1 cellular context compared by ENCODE assay signal in the genomic region with DNA sequence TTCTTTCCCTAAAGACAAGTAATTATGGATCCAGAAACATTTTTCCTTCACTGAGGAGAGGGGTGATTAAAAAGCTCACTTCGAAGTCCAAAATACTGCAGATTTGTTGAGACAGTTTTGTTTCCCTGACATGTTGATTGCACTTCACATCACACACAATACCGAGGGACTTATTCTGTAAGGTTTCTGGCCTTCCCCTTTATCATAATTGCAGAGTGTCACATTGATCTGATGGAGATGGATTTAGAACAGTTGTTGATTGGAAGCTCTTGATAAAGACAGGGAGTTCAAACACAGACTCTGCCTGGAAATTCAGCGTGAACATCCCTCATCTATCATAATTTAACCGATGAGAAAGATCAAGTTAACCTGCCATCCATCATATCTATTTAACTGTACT.
TF ChIP-seq lines count a peak whose summit lies in the region.

No MANE protein-coding gene starts in this region.

TF ChIP-seq in WTC11, 78 proteins besides CTCF, POLR2A, EP300 and RAD21 (continued from another document):
- TF ChIP-seq, protein P1, sequence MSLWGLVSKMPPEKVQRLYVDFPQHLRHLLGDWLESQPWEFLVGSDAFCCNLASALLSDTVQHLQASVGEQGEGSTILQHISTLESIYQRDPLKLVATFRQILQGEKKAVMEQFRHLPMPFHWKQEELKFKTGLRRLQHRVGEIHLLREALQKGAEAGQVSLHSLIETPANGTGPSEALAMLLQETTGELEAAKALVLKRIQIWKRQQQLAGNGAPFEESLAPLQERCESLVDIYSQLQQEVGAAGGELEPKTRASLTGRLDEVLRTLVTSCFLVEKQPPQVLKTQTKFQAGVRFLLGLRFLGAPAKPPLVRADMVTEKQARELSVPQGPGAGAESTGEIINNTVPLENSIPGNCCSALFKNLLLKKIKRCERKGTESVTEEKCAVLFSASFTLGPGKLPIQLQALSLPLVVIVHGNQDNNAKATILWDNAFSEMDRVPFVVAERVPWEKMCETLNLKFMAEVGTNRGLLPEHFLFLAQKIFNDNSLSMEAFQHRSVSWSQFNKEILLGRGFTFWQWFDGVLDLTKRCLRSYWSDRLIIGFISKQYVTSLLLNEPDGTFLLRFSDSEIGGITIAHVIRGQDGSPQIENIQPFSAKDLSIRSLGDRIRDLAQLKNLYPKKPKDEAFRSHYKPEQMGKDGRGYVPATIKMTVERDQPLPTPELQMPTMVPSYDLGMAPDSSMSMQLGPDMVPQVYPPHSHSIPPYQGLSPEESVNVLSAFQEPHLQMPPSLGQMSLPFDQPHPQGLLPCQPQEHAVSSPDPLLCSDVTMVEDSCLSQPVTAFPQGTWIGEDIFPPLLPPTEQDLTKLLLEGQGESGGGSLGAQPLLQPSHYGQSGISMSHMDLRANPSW (CRISPR knock-in tag; conservative IDR thresholded peaks at IDR 0.05; ENCODE audit: low read depth): no peak
- TF ChIP-seq FOXK1 (CRISPR knock-in tag; IDR thresholded peaks at IDR 0.05) (no peak), NR2C2 (CRISPR knock-in tag; IDR thresholded peaks at IDR 0.05) (no peak), ATF1 (CRISPR knock-in tag; IDR thresholded peaks at IDR 0.05) (no peak), OVOL2 (CRISPR knock-in tag; IDR thresholded peaks at IDR 0.05; ENCODE audit: borderline replicate concordance) (no peak), ZNF317 (CRISPR knock-in tag; IDR thresholded peaks at IDR 0.05; ENCODE audit: borderline replicate concordance, low read depth) (no peak)
